Comparison of ENCODE assay signal across 8 cellular contexts in the genomic region with DNA sequence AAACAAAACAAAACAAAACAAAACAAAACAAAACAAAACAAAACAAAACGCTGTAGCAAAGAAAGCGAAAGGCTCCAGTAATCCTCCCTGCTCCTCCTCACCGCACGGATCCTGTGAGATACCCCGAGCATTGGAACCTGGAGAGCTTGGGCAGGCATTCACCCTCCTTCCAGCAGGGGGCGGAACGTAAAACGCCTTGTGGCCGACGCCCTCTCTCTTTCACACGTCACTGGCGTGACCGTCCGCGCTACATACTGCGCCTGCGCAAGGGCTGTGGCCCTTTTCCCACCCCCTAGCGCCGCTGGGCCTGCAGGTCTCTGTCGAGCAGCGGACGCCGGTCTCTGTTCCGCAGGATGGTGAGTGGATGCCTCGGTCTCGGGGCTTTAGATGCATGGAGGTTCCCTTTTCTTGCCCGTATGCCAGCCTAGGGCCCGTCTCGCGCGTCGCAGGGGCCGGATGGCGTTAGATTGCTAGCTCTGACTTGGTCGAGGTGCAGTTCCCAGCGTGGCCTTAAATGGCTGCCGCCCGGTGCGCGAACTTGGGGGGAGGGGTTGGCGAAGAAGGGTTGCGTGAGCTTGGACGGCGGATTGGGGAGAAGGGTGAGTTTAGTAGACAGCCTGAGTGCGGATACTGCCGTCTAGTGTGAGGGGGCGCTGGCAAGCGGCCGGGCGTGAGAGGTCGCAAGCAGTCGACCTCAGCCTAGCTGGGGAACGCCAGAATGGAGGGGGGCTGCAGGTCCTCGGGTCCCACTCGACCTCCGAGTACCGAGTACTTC. TPM values are rescaled to one million over a fixed set of nuclear protein-coding genes. Genes with fewer than 3 reads are reported as not detected.
A peak's percentile ranks its signal among the peaks of the same experiment; 100 is the strongest.
DNase-seq lines count a peak whose midpoint lies in the region; ATAC-seq and TF ChIP-seq lines count a peak whose summit lies in the region.

A gene (plus strand): TSS at position 279 of the 775 bp plus-strand sequence. CDS start 75 bp downstream, at position 354.

- TF ChIP-seq CTCF in right atrium auricular region (IDR thresholded peaks at IDR 0.05) (peak; percentile 95 to 97), uterus (IDR thresholded peaks at IDR 0.05) (peak; percentile 87 to 95 (median 92))

- DNase-seq in NCI-H187 (lab: John Stamatoyannopoulos, UW) (peak; percentile 94 to 95), T-helper 2 cell (peak; percentile 91 to 98 (median 95)), right atrium auricular region (ENCODE audit: low spot score) (peak; percentile 97), pulmonary artery endothelial cell (ENCODE audit: low read depth, low spot score) (peak; percentile 89), uterus (peak; percentile 96 to 97)

- intact Hi-C loops in uterus (cut with DNase I; ENCODE audit: low total_unique reads): no loop called here

- H3K36me3 ChIP-seq in right atrium auricular region: peaks cover 37% of the 10 kb centered on the region
- H3K36me3 ChIP-seq in uterus: no peaks in the 10 kb centered on the region

- no peaks in the 10 kb centered on the region for H3K9me3 ChIP-seq in right atrium auricular region
- no peaks in the 10 kb centered on the region for H3K9me3 ChIP-seq in uterus

- no peaks in the 10 kb centered on the region for H3K27me3 ChIP-seq in right atrium auricular region
- no peaks in the 10 kb centered on the region for H3K27me3 ChIP-seq in uterus

- H3K4me3 ChIP-seq in right atrium auricular region (peak within 1 kb of the TSS; percentile 79 to 91), uterus (peak within 1 kb of the TSS; percentile 71 to 83)

- ATAC-seq in GM18499 (IDR thresholded peaks at IDR 0.05; ENCODE audit: insufficient read depth, unreplicated experiment) (peak; percentile 96), HG02943 (IDR thresholded peaks at IDR 0.05; ENCODE audit: low read depth, unreplicated experiment) (peak; percentile 90)

- peak within 1 kb of the TSS; percentile 96 for H3K27ac ChIP-seq in angular gyrus (ENCODE audit: low read depth, low read length)
- peak within 1 kb of the TSS; percentile 89 to 95 for H3K27ac ChIP-seq in right atrium auricular region
- H3K27ac ChIP-seq in uterus: peak within 1 kb of the TSS; percentile 90 to 93

- peak; percentile 83 to 97 for TF ChIP-seq POLR2A in uterus (IDR thresholded peaks at IDR 0.05)

- H3K4me1 ChIP-seq in right atrium auricular region (peaks cover 0 to 26% of the 10 kb centered on the region in 2 donors), uterus (peaks cover 0 to 12% of the 10 kb centered on the region in 2 donors)

RNA-seq across cellular contexts. Expression of the gene that starts here (rescaled TPM):
- total RNA-seq in right atrium auricular region (1,000 to 10,000 TPM in 1 of 2 donors, 100 to 1,000 TPM in 1; 675 to 1,127 TPM), pulmonary artery endothelial cell (1,217 and 1,908 TPM in 2 replicates), uterus (1,000 to 10,000 TPM; 1,299 to 3,386 (median 2,410) TPM)

Comparison
In these comparisons a context has a peak if more than half of its experiments do, and no peak if none do; other contexts are left out.
1. Peak in every context shown above with its lines: DNase-seq, ATAC-seq, H3K4me3 ChIP-seq and H3K27ac ChIP-seq.